In genomic region chr12:47944685-47945340, GRCh38 we compare ENCODE assay signal across 22 cellular contexts. TPM values are rescaled to one million over a fixed set of nuclear protein-coding genes. Genes with fewer than 3 reads are reported as not detected.
A peak's percentile ranks its signal among the peaks of the same experiment; 100 is the strongest.
DNase-seq lines count a peak whose midpoint lies in the region; ATAC-seq, FAIRE-seq and TF ChIP-seq lines count a peak whose summit lies in the region.
"Had no signal": no experiment of that assay in that cellular context is flagged by ENCODE, and none has a peak within 500 bp of the region (broad histone marks: within the 10 kb centered on the region; RNA-seq: fewer than 3 reads in every experiment).

No MANE protein-coding gene starts in this region.

- dilution Hi-C loops in mammary epithelial cell (cut with HindIII; ENCODE audit: low sequenced_read_pairs): no loop called here

- H3K4me1 ChIP-seq in mammary epithelial cell (ENCODE audit: insufficient read depth, low read length): peaks cover 51% of the 10 kb centered on the region
- peaks cover 55% of the 10 kb centered on the region for H3K4me1 ChIP-seq in parathyroid adenoma

- 64% methylated on average over 6 of the region's 6 CpGs for WGBS in mammary epithelial cell (ENCODE audit: low coverage, missing lambda C conversion rate)

- H2AFZ ChIP-seq in mammary epithelial cell (ENCODE audit: low read depth, low read length) (no peak overlapping the region), parathyroid adenoma (peak overlapping the region; percentile 16)

- intact Hi-C loops in mammary epithelial cell (cut with micrococcal nuclease): loop anchor here (5.0 kb wide), 1 partner anchor 222 kb away; no protein-coding TSS in a partner anchor

- H4K20me1 ChIP-seq in mammary epithelial cell (ENCODE audit: insufficient read depth, low read length): no peaks in the 10 kb centered on the region
- H4K20me1 ChIP-seq: BLaER1 had no signal

- H3K9me3 ChIP-seq in mammary epithelial cell (replicated peaks; ENCODE audit: insufficient read depth, low read length) (no peaks in the 10 kb centered on the region), parathyroid adenoma (ENCODE audit: control insufficient read depth, low read length) (no peaks in the 10 kb centered on the region)
- H3K9me3 ChIP-seq: BLaER1, MG63 had no signal

- H3K36me3 ChIP-seq in mammary epithelial cell (ENCODE audit: insufficient read depth, low read length) (no peaks in the 10 kb centered on the region), parathyroid adenoma (ENCODE audit: control insufficient read depth, insufficient read depth, low read length) (no peaks in the 10 kb centered on the region)
- H3K36me3 ChIP-seq: BLaER1, MG63 had no signal

- ATAC-seq in HG03095 (IDR thresholded peaks at IDR 0.05; ENCODE audit: unreplicated experiment) (no peak), HG03565 (IDR thresholded peaks at IDR 0.05; ENCODE audit: unreplicated experiment) (no peak)
- ATAC-seq: CD8-positive, alpha-beta T cell had no signal

- CTCF ChIA-PET in mammary epithelial cell (lab: Charles Lee; ENCODE audit: low non-redundant PET): no interaction called here

- H3K9ac ChIP-seq in mammary epithelial cell (ENCODE audit: insufficient read depth, low read length): no peak overlapping the region
- H3K9ac ChIP-seq in parathyroid adenoma: no peak overlapping the region
- H3K9ac ChIP-seq: BLaER1, KMS-11 had no signal

- no peak for TF ChIP-seq POLR2A in GM12891 (IDR thresholded peaks at IDR 0.05; ENCODE audit: low read depth, low read length)

- FAIRE-seq in GM12891 (lab: Jason Lieb, UNC): peak; percentile 23

- H3K4me2 ChIP-seq in mammary epithelial cell (ENCODE audit: insufficient read depth, low read depth, low read length): no peak overlapping the region
- H3K4me2 ChIP-seq in parathyroid adenoma (ENCODE audit: low read length): peak overlapping the region; percentile 9
- H3K4me2 ChIP-seq: KMS-11 had no signal

- DNase-seq in GM12891 (ENCODE audit: insufficient read length, low spot score) (no peak), LNCaP clone FGC (ENCODE audit: low read depth) (peak; percentile 45), mammary epithelial cell (peak; percentile 24), NCI-H2227 (lab: John Stamatoyannopoulos, UW; ENCODE audit: unreplicated experiment) (no peak)
- no peak for DNase-seq in stimulated activated CD4-positive, alpha-beta T cell treated with anti-CD3 and anti-CD28 coated beads, Interleukin-1b, Interleukin-23, amount 100 ng/mL, for 48 hours
- DNase-seq: Calu3; CD8-positive, alpha-beta T cell; DMS53; EL; GOT3; MG63; NCI-H1105; NCI-H1694; NCI-H524; NCI-H82; SIG-M5 had no signal

- TF ChIP-seq CTCF in LNCaP clone FGC (IDR thresholded peaks at IDR 0.05; ENCODE audit: control insufficient read depth, extremely low read depth, insufficient read depth) (no peak), mammary epithelial cell (conservative IDR thresholded peaks at IDR 0.05 in 1 of 2, IDR thresholded peaks at IDR 0.05 in 1 of 2; ENCODE audit: extremely low read depth in 1 of 2, insufficient read depth in 1 of 2, low read depth in 1 of 2, low read length in 2 of 2) (no peak), parathyroid adenoma (IDR thresholded peaks at IDR 0.05) (no peak)

- BruUV-seq in mammary epithelial cell (replicated peaks; lab: Mats Ljungman, UMichigan): no TSS peak

- H3K27me3 ChIP-seq in mammary epithelial cell (ENCODE audit: insufficient read depth, low read length) (no peaks in the 10 kb centered on the region), parathyroid adenoma (ENCODE audit: control insufficient read depth, insufficient read depth, low read length) (no peaks in the 10 kb centered on the region)
- H3K27me3 ChIP-seq: BLaER1, MG63 had no signal

- H3K27ac ChIP-seq in mammary epithelial cell (ENCODE audit: insufficient read depth, low read depth, low read length) (no peak overlapping the region), parathyroid adenoma (peak overlapping the region; percentile 100)
- H3K27ac ChIP-seq: BLaER1, KMS-11, RWPE1 had no signal

- in situ Hi-C loops in mammary epithelial cell (cut with MboI; ENCODE audit: low sequenced_read_pairs in 2 of 2): loop anchor here in 1 of 2 donors (5.0 kb wide), 1 partner anchor 43 kb away; the partner anchor contains the start of gene VDR

- H3K79me2 ChIP-seq in mammary epithelial cell (ENCODE audit: insufficient read depth, low read length) (no peaks in the 10 kb centered on the region), parathyroid adenoma (no peaks in the 10 kb centered on the region)

- H3K4me3 ChIP-seq in LNCaP clone FGC (ENCODE audit: low read depth, low read length) (no peak overlapping the region), mammary epithelial cell (replicated peaks in 1 of 3; ENCODE audit: insufficient read depth in 1 of 3, low read depth in 2 of 3, low read length in 3 of 3) (no peak overlapping the region), parathyroid adenoma (ENCODE audit: low read depth, low read length) (no peak overlapping the region)
- H3K4me3 ChIP-seq: BLaER1, MG63 had no signal

TF ChIP-seq in GM12891, 5 proteins besides CTCF, POLR2A, EP300 and RAD21:
- TF ChIP-seq POLR2AphosphoS5 (IDR thresholded peaks at IDR 0.05; ENCODE audit: low read depth, low read length) (no peak), TAF1 (IDR thresholded peaks at IDR 0.05; ENCODE audit: low read depth, low read length) (no peak), SPI1 (IDR thresholded peaks at IDR 0.05; ENCODE audit: low read depth, low read length) (no peak), PAX5 (IDR thresholded peaks at IDR 0.05; ENCODE audit: insufficient read depth, low read length, severe bottlenecking) (no peak), POU2F2 (IDR thresholded peaks at IDR 0.05; ENCODE audit: low read depth, low read length) (no peak)
TF ChIP-seq in GM12891: peak in this region for 0.

RNA-seq across cellular contexts. Expression of gene TMEM106C, which starts 18.6 kb away (rescaled TPM):
- 81.9 TPM for polyA plus RNA-seq in GM12891 (2012; ENCODE audit: low read depth, missing spikeins)
- total RNA-seq in mammary epithelial cell: 10 to 100 TPM; 82.5 to 90.2 TPM
- polyA plus RNA-seq in mammary epithelial cell: 231 TPM
- polyA minus RNA-seq in mammary epithelial cell: 220 TPM

RNA-seq across cellular contexts. Expression of gene VDR, which starts 40.0 kb away (rescaled TPM):
- polyA plus RNA-seq in GM12891 (2012; ENCODE audit: low read depth, missing spikeins): 4.5 TPM
- 10 to 100 TPM; 71.8 to 89.5 TPM for total RNA-seq in mammary epithelial cell
- polyA plus RNA-seq in mammary epithelial cell: 105 TPM
- polyA minus RNA-seq in mammary epithelial cell: 129 TPM

RNA-seq across cellular contexts. Expression of gene COL2A1, which starts 59.5 kb away (rescaled TPM):
- 0.12 TPM for polyA plus RNA-seq in GM12891 (2012; ENCODE audit: low read depth, missing spikeins)
- 1 to 10 TPM in 1 of 2 donors, under 1 TPM in 1; 0.61 to 7.7 TPM for total RNA-seq in mammary epithelial cell
- 0.78 TPM for polyA plus RNA-seq in mammary epithelial cell
- not detected for polyA minus RNA-seq in mammary epithelial cell
- total RNA-seq: CD8-positive, alpha-beta T cell had no signal

Comparison
In these comparisons a context has a peak if more than half of its experiments do, and no peak if none do; other contexts are left out.
1. DNase-seq: peak in LNCaP clone FGC (single experiment) and mammary epithelial cell (single experiment); none in GM12891 (single experiment), NCI-H2227 (single experiment) and stimulated activated CD4-positive, alpha-beta T cell treated with anti-CD3 and anti-CD28 coated beads, Interleukin-1b, Interleukin-23, amount 100 ng/mL, for 48 hours (single experiment).